ENCODE assay signal across 18 cellular contexts in genomic region chr2:218540015-218540414, GRCh38. TPM values are rescaled to one million over a fixed set of nuclear protein-coding genes. Genes with fewer than 3 reads are reported as not detected.
A peak's percentile ranks its signal among the peaks of the same experiment; 100 is the strongest.
DNase-seq lines count a peak whose midpoint lies in the region; ATAC-seq, FAIRE-seq and TF ChIP-seq lines count a peak whose summit lies in the region.
"Had no signal": no experiment of that assay in that cellular context is flagged by ENCODE, and none has a peak within 500 bp of the region (broad histone marks: within the 10 kb centered on the region; RNA-seq: fewer than 3 reads in every experiment).

No MANE protein-coding gene starts in this region.

- no peak for ATAC-seq in HG03196 (IDR thresholded peaks at IDR 0.05; ENCODE audit: unreplicated experiment)
- ATAC-seq in HG02981 (IDR thresholded peaks at IDR 0.05; ENCODE audit: unreplicated experiment): no peak
- ATAC-seq: A549; CD8-positive, alpha-beta T cell; GM12878; GM23338 had no signal

- in situ Hi-C loops in GM23248 (cut with MboI): no loop called here

- no peaks in the 10 kb centered on the region for H3F3A ChIP-seq in GM23248 (ENCODE audit: insufficient read depth)

- no peak overlapping the region for H3K27ac Mint-ChIP-seq in astrocyte (ENCODE audit: unreplicated experiment)
- H3K27ac Mint-ChIP-seq: CD14-positive monocyte; CD8-positive, alpha-beta T cell; GM23338; H9 had no signal

- no peaks in the 10 kb centered on the region for H3K9me3 Mint-ChIP-seq in astrocyte (ENCODE audit: unreplicated experiment)
- H3K9me3 Mint-ChIP-seq: CD14-positive monocyte; CD8-positive, alpha-beta T cell; GM23338; H9 had no signal

- H3K4me2 ChIP-seq in GM23248 (ENCODE audit: unreplicated experiment) (no peak overlapping the region), astrocyte (ENCODE audit: low read length) (no peak overlapping the region)
- H3K4me2 ChIP-seq: A549, GM23338, KMS-11 had no signal

- no peak for FAIRE-seq in astrocyte (lab: Jason Lieb, UNC)
- FAIRE-seq: A549, D721Med, GM12878, GM18507 had no signal

- H2AFZ ChIP-seq in GM23248: no peak overlapping the region
- no peak overlapping the region for H2AFZ ChIP-seq in astrocyte (ENCODE audit: low read depth, low read length)
- H2AFZ ChIP-seq: GM23338 had no signal

- H3K4me3 Mint-ChIP-seq in astrocyte (ENCODE audit: unreplicated experiment): no peak overlapping the region
- H3K4me3 Mint-ChIP-seq: CD14-positive monocyte; CD8-positive, alpha-beta T cell; GM23338; H9 had no signal

- no peaks in the 10 kb centered on the region for H3K9me3 ChIP-seq in GM23248 (ENCODE audit: low read depth)
- H3K9me3 ChIP-seq in astrocyte (ENCODE audit: insufficient read depth, low read depth, low read length): no peaks in the 10 kb centered on the region
- no peaks in the 10 kb centered on the region for H3K9me3 ChIP-seq in Peyer's patch
- H3K9me3 ChIP-seq: A549 had no signal

- no peak overlapping the region for H3K9ac ChIP-seq in GM23248
- no peak overlapping the region for H3K9ac ChIP-seq in astrocyte (ENCODE audit: low read length)
- H3K9ac ChIP-seq: KMS-11 had no signal

- DNase-seq in GM23248 (peak; percentile 17), astrocyte (ENCODE audit: low read depth) (peak; percentile 10), fibroblast of villous mesenchyme (ENCODE audit: low read depth) (peak; percentile 42), cerebellar cortex (ENCODE audit: low spot score) (no peak), Peyer's patch (no peak)
- DNase-seq: CD8-positive, alpha-beta T cell; COR-L47; DND-41; H9 had no signal

- no peaks in the 10 kb centered on the region for H3K4me1 Mint-ChIP-seq in astrocyte (ENCODE audit: low read depth, unreplicated experiment)
- H3K4me1 Mint-ChIP-seq: GM23338, H9 had no signal

- H3K36me3 ChIP-seq in GM23248 (ENCODE audit: low read depth) (peaks cover 20% of the 10 kb centered on the region; the same call in 1 of the 2 replicates), astrocyte (ENCODE audit: insufficient read depth, low read length) (peaks cover 33% of the 10 kb centered on the region), Peyer's patch (peaks cover 0 to 72% (median 0%) of the 10 kb centered on the region in 3 donors)

- H3K79me2 ChIP-seq in GM23248 (ENCODE audit: insufficient read depth): no peaks in the 10 kb centered on the region
- H3K79me2 ChIP-seq in astrocyte (ENCODE audit: insufficient read depth, low read length): no peaks in the 10 kb centered on the region

- no peaks in the 10 kb centered on the region for H3K9me2 ChIP-seq in GM23248 (ENCODE audit: insufficient read depth)

- H3K36me3 Mint-ChIP-seq in astrocyte (ENCODE audit: low read depth, unreplicated experiment): peaks cover 4% of the 10 kb centered on the region

- no peak for TF ChIP-seq POLR2A in Peyer's patch (IDR thresholded peaks at IDR 0.05)

- no peaks in the 10 kb centered on the region for H3K27me3 Mint-ChIP-seq in astrocyte (ENCODE audit: low read depth, unreplicated experiment)

- TF ChIP-seq CTCF in astrocyte (IDR thresholded peaks at IDR 0.05; ENCODE audit: insufficient read depth, low read depth, low read length) (no peak), fibroblast of villous mesenchyme (IDR thresholded peaks at IDR 0.05; ENCODE audit: insufficient read depth, low read depth, low read length) (no peak), Peyer's patch (IDR thresholded peaks at IDR 0.05) (no peak)

- H3K27me3 ChIP-seq in GM23248 (replicated peaks; ENCODE audit: insufficient read depth) (no peaks in the 10 kb centered on the region), astrocyte (ENCODE audit: insufficient read depth, low read length) (no peaks in the 10 kb centered on the region), Peyer's patch (no peaks in the 10 kb centered on the region)

- no peaks in the 10 kb centered on the region for H4K20me1 ChIP-seq in GM23248 (ENCODE audit: insufficient read depth)
- no peaks in the 10 kb centered on the region for H4K20me1 ChIP-seq in astrocyte (ENCODE audit: insufficient read depth, low read length)

- 62 to 70% methylated on average over 3 of the region's 3 CpGs for WGBS in GM23248 (ENCODE audit: low coverage in 1 of 2, low lambda C conversion rate in 2 of 2, missing lambda C conversion rate in 2 of 2), 2 experiments

- no peaks in the 10 kb centered on the region for H3K4me1 ChIP-seq in GM23248 (ENCODE audit: insufficient read depth)
- no peaks in the 10 kb centered on the region for H3K4me1 ChIP-seq in astrocyte (ENCODE audit: insufficient read depth, low read length)
- H3K4me1 ChIP-seq in Peyer's patch: no peaks in the 10 kb centered on the region
- H3K4me1 ChIP-seq: A549 had no signal

- H3K4me3 ChIP-seq in GM23248 (no peak overlapping the region), astrocyte (ENCODE audit: insufficient read depth, low read depth, low read length) (no peak overlapping the region), fibroblast of villous mesenchyme (ENCODE audit: low read depth, low read length) (no peak overlapping the region), Peyer's patch (no peak overlapping the region)
- H3K4me3 ChIP-seq: A549, GM12878, GM23338 had no signal

- H3K27ac ChIP-seq in GM23248 (no peak overlapping the region), astrocyte (ENCODE audit: low read depth, low read length) (no peak overlapping the region), Peyer's patch (no peak overlapping the region)
- H3K27ac ChIP-seq: A549, KMS-11 had no signal

RNA-seq across cellular contexts. Expression of gene USP37, which starts 28.1 kb away (rescaled TPM):
- total RNA-seq in GM23248 (2014; rRNA removed; shearing (Covaris generic)): 6.6 and 6.7 TPM in 2 replicates
- 5.0 and 5.1 TPM in 2 replicates for polyA plus RNA-seq in GM23248 (2016; fragmentation: Nextera tagmentation; extraction: Ambion mirVana)
- total RNA-seq in astrocyte (5.6 and 6.4 TPM in 2 replicates), fibroblast of villous mesenchyme (18.0 and 21.2 TPM in 2 replicates), Peyer's patch (10 to 100 TPM; 12.6 to 44.6 (median 21.8) TPM)

RNA-seq across cellular contexts. Expression of gene CNOT9, which starts 28.6 kb away (rescaled TPM):
- total RNA-seq in GM23248 (2014; rRNA removed; shearing (Covaris generic)): 65.8 and 84.2 TPM in 2 replicates
- polyA plus RNA-seq in GM23248 (2016; fragmentation: Nextera tagmentation; extraction: Ambion mirVana): 32.3 and 34.8 TPM in 2 replicates
- 34.6 and 35.6 TPM in 2 replicates for total RNA-seq in astrocyte
- 69.6 and 86.8 TPM in 2 replicates for total RNA-seq in fibroblast of villous mesenchyme
- total RNA-seq in Peyer's patch: 10 to 100 TPM; 27.2 to 54.2 (median 51.5) TPM

Comparison
In these comparisons a context has a peak if more than half of its experiments do, and no peak if none do; other contexts are left out.
1. DNase-seq: peak in GM23248 (single experiment), astrocyte (single experiment) and fibroblast of villous mesenchyme (single experiment); none in cerebellar cortex (single experiment) and Peyer's patch (0 of 3).